Comparison of ENCODE assay signal across 16 cellular contexts in the genomic region with DNA sequence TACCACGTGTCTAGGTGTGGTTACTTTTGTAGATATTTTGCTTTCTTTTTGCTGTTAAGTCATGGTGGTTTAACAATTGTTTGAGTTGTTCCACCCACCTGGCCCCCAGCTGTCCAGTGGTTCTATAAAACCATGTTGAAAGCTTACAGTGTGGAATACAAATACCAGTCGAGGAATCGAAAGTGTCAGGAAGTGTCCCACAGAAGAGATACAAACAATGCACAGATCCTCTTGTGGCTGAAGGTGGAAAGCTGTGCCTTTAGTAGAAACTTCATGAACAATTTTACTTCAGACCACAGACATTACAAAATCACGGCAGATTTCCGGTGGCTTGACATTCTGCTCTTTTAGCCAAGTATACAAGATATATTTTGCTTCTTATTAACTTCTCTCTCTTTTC.
DNase-seq lines count a peak whose midpoint lies in the region; ATAC-seq and TF ChIP-seq lines count a peak whose summit lies in the region.
"Had no signal": no experiment of that assay in that cellular context is flagged by ENCODE, and none has a peak within 500 bp of the region (broad histone marks: within the 10 kb centered on the region; RNA-seq: fewer than 3 reads in every experiment).

No MANE protein-coding gene starts in this region.

- peak overlapping the region; percentile 2; the same call in 1 of the 2 replicates for H3K27ac ChIP-seq in MM.1S (ENCODE audit: low read length)

- H3K4me1 ChIP-seq in MM.1S (ENCODE audit: low read length) = no peaks in the 10 kb centered on the region

- H3K4me3 ChIP-seq in MM.1S (ENCODE audit: low read length) = peak overlapping the region; percentile 2; the same call in 1 of the 2 replicates
- H3K4me3 ChIP-seq: K562 had no signal

- intact Hi-C loops in MCF 10A (cut with micrococcal nuclease) = loop anchor here (5.0 to 10.0 kb wide), 2 partner anchors 119 to 224 kb away; no protein-coding TSS in a partner anchor

- CTCF ChIA-PET in MCF 10A (lab: Yijun Ruan, JAX) = interaction anchor here (0.6 kb wide), 1 partner anchor 144 kb away, joined by 3 read pairs; no protein-coding TSS in a partner anchor

- no peaks in the 10 kb centered on the region for H3K9me2 ChIP-seq in MM.1S (replicated peaks; ENCODE audit: insufficient read depth, low read length)

- H3K36me3 Mint-ChIP-seq in MCF 10A (ENCODE audit: insufficient read depth, unreplicated experiment) (no peaks in the 10 kb centered on the region), nephron progenitor cell (ENCODE audit: low read depth) (no peaks in the 10 kb centered on the region)
- H3K36me3 Mint-ChIP-seq: immature natural killer cell had no signal

- H3K4me1 Mint-ChIP-seq in MCF 10A (ENCODE audit: insufficient read depth, unreplicated experiment) (peaks cover 21% of the 10 kb centered on the region), nephron progenitor cell (peaks cover 13% of the 10 kb centered on the region)
- H3K4me1 Mint-ChIP-seq: immature natural killer cell, T-helper 17 cell had no signal

- POLR2A ChIA-PET in MCF 10A (lab: Yijun Ruan, JAX) = interaction anchor here (0.7 to 2.2 kb wide), 3 partner anchors 22 to 75 kb away, joined by 3 to 5 read pairs (median 4); no protein-coding TSS in a partner anchor

- H3K36me3 ChIP-seq in MM.1S (replicated peaks; ENCODE audit: insufficient read depth, low read length) = no peaks in the 10 kb centered on the region

- peak overlapping the region; percentile 55 for H3K4me2 ChIP-seq in MM.1S (ENCODE audit: low read depth, low read length)

- TF ChIP-seq CTCF in MM.1S (IDR thresholded peaks at IDR 0.05; ENCODE audit: low read length) = no peak
- TF ChIP-seq CTCF in MCF 10A (IDR thresholded peaks at IDR 0.05; ENCODE audit: unreplicated experiment) = no peak
- TF ChIP-seq CTCF in nephron progenitor cell (IDR thresholded peaks at IDR 0.05) = no peak

- no peaks in the 10 kb centered on the region for H3K79me2 ChIP-seq in MM.1S (ENCODE audit: low read length)

- H3F3A ChIP-seq in MM.1S (ENCODE audit: insufficient read depth, low read length) = no peaks in the 10 kb centered on the region

- H3K9me3 ChIP-seq in MM.1S (replicated peaks; ENCODE audit: insufficient read depth, low read length) = no peaks in the 10 kb centered on the region

- H2AFZ ChIP-seq in MM.1S (ENCODE audit: low read length) = 0 out of 2 replicates have a peak overlapping the region, but pooled peaks have one; percentile 17

- H3K4me3 Mint-ChIP-seq in MCF 10A (ENCODE audit: unreplicated experiment) = peak overlapping the region; percentile 68
- no peak overlapping the region for H3K4me3 Mint-ChIP-seq in nephron progenitor cell
- H3K4me3 Mint-ChIP-seq: immature natural killer cell, nephron, T-helper 17 cell had no signal

- ATAC-seq in stimulated activated naive CD8-positive, alpha-beta T cell treated with anti-CD3 and anti-CD28 coated beads, Interleukin-15, Interleukin-2, amounts not matched to agents 100 U/mL and 50 U/mL, for 24 hours = no peak
- ATAC-seq in HG02798 (IDR thresholded peaks at IDR 0.05; ENCODE audit: poor library complexity, unreplicated experiment) = no peak
- ATAC-seq: K562, T-helper 17 cell had no signal

- H3K27me3 Mint-ChIP-seq in MCF 10A (ENCODE audit: insufficient read depth, unreplicated experiment) (no peaks in the 10 kb centered on the region), nephron progenitor cell (ENCODE audit: low read depth, poor library complexity) (no peaks in the 10 kb centered on the region)
- H3K27me3 Mint-ChIP-seq: T-helper 17 cell had no signal

- H3K27ac Mint-ChIP-seq in MCF 10A (ENCODE audit: low read depth, unreplicated experiment) (peak overlapping the region; percentile 94), nephron progenitor cell (peak overlapping the region; percentile 82)
- H3K27ac Mint-ChIP-seq: immature natural killer cell, nephron, T-helper 17 cell had no signal

- no TSS peak for BruUV-seq in MCF 10A (replicated peaks; lab: Mats Ljungman, UMichigan)

- no peaks in the 10 kb centered on the region for H3K9me3 Mint-ChIP-seq in MCF 10A (ENCODE audit: unreplicated experiment)
- H3K9me3 Mint-ChIP-seq in nephron progenitor cell = no peaks in the 10 kb centered on the region
- H3K9me3 Mint-ChIP-seq: nephron had no signal

- DNase-seq in Daoy (ENCODE audit: low read depth) (peak; percentile 67), MM.1S (peak; percentile 62), MCF 10A (ENCODE audit: unreplicated experiment) (peak; percentile 58), nephron progenitor cell (no peak), NCI-H1694 (lab: John Stamatoyannopoulos, UW) (no peak)
- DNase-seq in stimulated activated naive CD8-positive, alpha-beta T cell treated with anti-CD3 and anti-CD28 coated beads, Interleukin-15, Interleukin-2, amounts not matched to agents 100 U/mL and 50 U/mL, for 24 hours = no peak
- DNase-seq in activated CD4-positive, CD25-positive, alpha-beta regulatory T cell treated with anti-CD3 and anti-CD28 coated beads, Interleukin-2, amount 50 U/mL, for 72 hours = no peak
- DNase-seq: activated CD8-positive, alpha-beta memory T cell treated with anti-CD3 and anti-CD28 coated beads for 24 hours; DMS153; immature natural killer cell; NCI-H510A treated with DMSO at 0.1 percent for 48 hours; stimulated activated CD4-positive, alpha-beta T cell treated with anti-CD3 and anti-CD28 coated beads, Interleukin-4, amount 100 ng/mL, for 4 hours; T-helper 17 cell had no signal

- no peaks in the 10 kb centered on the region for H3K27me3 ChIP-seq in MM.1S (replicated peaks; ENCODE audit: insufficient read depth, low read length)

- no peaks in the 10 kb centered on the region for H4K20me1 ChIP-seq in MM.1S (ENCODE audit: insufficient read depth, low read length)

- H3K9ac ChIP-seq in MM.1S (ENCODE audit: low read length) = no peak overlapping the region

Comparison
In these comparisons a context has a peak if more than half of its experiments do, and no peak if none do; other contexts are left out.
1. DNase-seq: peak in Daoy (single experiment), MM.1S (single experiment) and MCF 10A (single experiment); none in nephron progenitor cell (single experiment), stimulated activated naive CD8-positive, alpha-beta T cell treated with anti-CD3 and anti-CD28 coated beads, Interleukin-15, Interleukin-2, amounts not matched to agents 100 U/mL and 50 U/mL, for 24 hours (single experiment), NCI-H1694 (single experiment) and activated CD4-positive, CD25-positive, alpha-beta regulatory T cell treated with anti-CD3 and anti-CD28 coated beads, Interleukin-2, amount 50 U/mL, for 72 hours (single experiment).